12 cellular contexts compared by ENCODE assay signal in the genomic region with DNA sequence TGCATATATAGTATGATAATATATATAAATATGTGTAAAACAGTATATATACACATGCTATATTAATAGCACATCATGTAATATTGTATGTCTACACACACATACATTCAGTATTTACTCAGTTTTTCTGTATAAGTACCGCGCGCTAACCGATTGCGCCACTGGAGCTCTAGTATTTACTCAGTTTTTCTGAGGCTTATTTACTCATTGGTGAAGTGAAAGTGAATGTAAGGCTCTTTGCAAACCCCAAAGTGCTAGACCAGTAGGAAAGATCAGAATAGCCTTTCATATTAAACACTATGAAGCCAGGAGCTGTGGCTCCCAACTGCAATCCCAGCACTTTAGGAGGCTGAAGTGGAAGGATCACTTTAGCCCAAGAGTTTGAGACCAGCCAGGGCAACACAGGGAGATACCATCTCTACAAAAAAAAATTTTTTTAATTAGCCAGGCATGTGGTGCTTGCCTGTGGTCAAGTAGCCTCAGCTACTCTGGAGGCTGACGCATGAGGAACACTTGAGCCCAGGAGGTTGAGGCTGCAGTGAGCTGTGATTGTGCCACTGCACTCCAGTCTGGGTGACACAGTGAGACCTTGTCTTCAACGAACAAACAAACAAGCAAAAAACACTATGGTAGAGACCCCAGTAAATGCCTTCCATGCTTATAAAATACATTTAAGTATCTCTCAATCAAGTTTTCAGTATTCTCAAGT.
DNase-seq lines count a peak whose midpoint lies in the region; ATAC-seq and TF ChIP-seq lines count a peak whose summit lies in the region.
"Had no signal": no experiment of that assay in that cellular context is flagged by ENCODE, and none has a peak within 500 bp of the region (broad histone marks: within the 10 kb centered on the region; RNA-seq: fewer than 3 reads in every experiment).

No MANE protein-coding gene starts in this region.

- DNase-seq in DMS53 treated with DMSO at 0.1 percent for 48 hours (lab: John Stamatoyannopoulos, UW; ENCODE audit: unreplicated experiment) (peak; percentile 55), Peyer's patch (no peak), sigmoid colon (no peak)
- DNase-seq in activated CD4-positive, alpha-beta T cell treated with anti-CD3 and anti-CD28 coated beads, Interleukin-2, amount 50 U/mL, for 4 hours = no peak
- no peak for DNase-seq in stimulated activated CD4-positive, alpha-beta T cell treated with anti-CD3 and anti-CD28 coated beads, Interleukin-4, amount 100 ng/mL, for 24 hours
- DNase-seq: GF-D8, MG63, NCI-H446 had no signal

- H3K27me3 ChIP-seq in Peyer's patch (no peaks in the 10 kb centered on the region), gastroesophageal sphincter (no peaks in the 10 kb centered on the region), sigmoid colon (no peaks in the 10 kb centered on the region)
- H3K27me3 ChIP-seq: MG63 had no signal

- peak overlapping the region; percentile 10 to 59 (median 30) for H3K27ac ChIP-seq in Peyer's patch
- peak overlapping the region in 3 of 4 donors; percentile 63 to 72 (median 72) for H3K27ac ChIP-seq in gastroesophageal sphincter
- H3K27ac ChIP-seq in sigmoid colon = peak overlapping the region; percentile 43 to 69 (median 52)
- H3K27ac ChIP-seq: SK-N-MC had no signal

- TF ChIP-seq POLR2A in Peyer's patch (IDR thresholded peaks at IDR 0.05) = no peak
- no peak for TF ChIP-seq POLR2A in gastroesophageal sphincter (IDR thresholded peaks at IDR 0.05)
- TF ChIP-seq POLR2A in sigmoid colon (IDR thresholded peaks at IDR 0.05) = no peak

- intact Hi-C loops in sigmoid colon (cut with DNase I) = no loop called here

- H3K36me3 ChIP-seq in Peyer's patch (no peaks in the 10 kb centered on the region), gastroesophageal sphincter (no peaks in the 10 kb centered on the region), sigmoid colon (no peaks in the 10 kb centered on the region)
- H3K36me3 ChIP-seq: MG63 had no signal

- no peak overlapping the region for H3K4me3 ChIP-seq in Peyer's patch
- H3K4me3 ChIP-seq in gastroesophageal sphincter = no peak overlapping the region
- no peak overlapping the region for H3K4me3 ChIP-seq in sigmoid colon
- H3K4me3 ChIP-seq: MG63, SK-N-MC had no signal

- H3K4me1 ChIP-seq in Peyer's patch = peaks cover 0 to 4% (median 0%) of the 10 kb centered on the region in 4 donors
- H3K4me1 ChIP-seq in gastroesophageal sphincter = peaks cover 0 to 25% (median 0%) of the 10 kb centered on the region in 3 donors
- H3K4me1 ChIP-seq in sigmoid colon = peaks cover 0 to 11% (median 0%) of the 10 kb centered on the region in 4 donors

- TF ChIP-seq CTCF in Peyer's patch (IDR thresholded peaks at IDR 0.05) (no peak), gastroesophageal sphincter (IDR thresholded peaks at IDR 0.05) (no peak), sigmoid colon (IDR thresholded peaks at IDR 0.05) (no peak)

- 79 to 88% methylated on average over 5 to 7 of the region's 7 CpGs for WGBS in gastroesophageal sphincter (ENCODE audit: low coverage in 1 of 2), 2 donors
- WGBS in sigmoid colon, 2 donors = 80 to 87% methylated on average over 7 of the region's 7 CpGs

- ATAC-seq in gastroesophageal sphincter (peak; percentile 3), GM21737 (IDR thresholded peaks at IDR 0.05; ENCODE audit: unreplicated experiment) (no peak), HG03520 (IDR thresholded peaks at IDR 0.05; ENCODE audit: unreplicated experiment) (no peak)

- H3K9me3 ChIP-seq in Peyer's patch (no peaks in the 10 kb centered on the region), gastroesophageal sphincter (no peaks in the 10 kb centered on the region), sigmoid colon (no peaks in the 10 kb centered on the region)
- H3K9me3 ChIP-seq: MG63 had no signal

- TF ChIP-seq EP300 in gastroesophageal sphincter (IDR thresholded peaks at IDR 0.05) (no peak), sigmoid colon (IDR thresholded peaks at IDR 0.05) (no peak)
